18 cellular contexts compared by ENCODE assay signal in the genomic region with DNA sequence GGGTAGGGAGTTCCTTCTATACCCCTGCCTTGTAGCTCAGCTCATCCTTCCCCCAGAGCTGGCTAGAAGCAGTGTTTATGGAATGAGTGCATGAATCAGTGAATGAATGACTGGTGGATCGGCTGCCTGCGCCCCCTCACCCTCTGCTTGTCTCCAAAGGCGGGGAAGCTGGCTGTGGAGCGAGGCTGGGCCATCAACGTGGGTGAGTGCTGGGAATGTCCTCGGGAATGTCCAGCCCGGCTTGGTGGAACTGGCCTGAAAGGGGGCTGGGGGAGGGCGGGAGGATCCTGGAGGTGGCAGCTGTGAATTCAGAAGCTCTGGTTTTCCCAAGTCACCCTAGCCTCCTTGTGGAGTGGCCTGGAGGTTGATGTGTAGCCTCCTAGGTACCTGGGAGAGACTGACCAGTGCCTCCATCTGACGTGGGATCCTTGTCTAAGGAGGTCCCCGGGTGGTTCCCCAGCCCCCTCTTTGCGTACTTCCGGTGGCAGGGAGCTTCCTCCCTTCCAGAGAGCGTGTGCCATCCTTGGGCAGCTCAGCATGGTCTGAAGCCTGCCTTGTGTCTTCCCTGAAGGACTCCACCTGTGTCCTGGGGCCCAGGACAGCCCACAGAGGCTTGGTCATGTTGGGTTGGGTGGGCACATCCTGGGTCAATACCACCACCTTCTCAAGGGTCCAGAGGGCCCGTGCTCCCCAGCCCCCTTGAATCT. TPM values are rescaled to one million over a fixed set of nuclear protein-coding genes. Genes with fewer than 3 reads are reported as not detected.
"Had no signal": no experiment of that assay in that cellular context is flagged by ENCODE, and none has a peak within 500 bp of the region (broad histone marks: within the 10 kb centered on the region; RNA-seq: fewer than 3 reads in every experiment).

No MANE protein-coding gene starts in this region.

- H3K27ac ChIP-seq: cardiac muscle cell, epithelial cell of prostate, hepatocyte, neutrophil, parathyroid adenoma, suprapubic skin had no signal

- H3K4me2 ChIP-seq: hepatocyte, SK-N-SH had no signal

- H3K4me3 Mint-ChIP-seq: activated CD4-positive, alpha-beta T cell treated with anti-CD3 and anti-CD28 coated beads for 36 hours; stimulated activated naive CD8-positive, alpha-beta T cell treated with anti-CD3 and anti-CD28 coated beads, Interleukin-15, Interleukin-2, amounts not matched to agents 100 ng/mL and 50 ng/mL, for 24 hours; T-helper 2 cell treated with Interferon-gamma antibody and Interleukin-4, amounts not matched to agents 5 μg/mL and 100 μg/mL, for 36 hours had no signal

- DNase-seq: activated CD4-positive, alpha-beta T cell treated with anti-CD3 and anti-CD28 coated beads for 36 hours; activated CD4-positive, alpha-beta T cell treated with anti-CD3 and anti-CD28 coated beads, Interleukin-2, amount 50 U/mL, for 48 hours; activated gamma-delta T cell; foreskin fibroblast; naive B cell; SK-N-SH; trophoblast cell had no signal

- H3K27ac Mint-ChIP-seq: activated CD4-positive, alpha-beta T cell treated with anti-CD3 and anti-CD28 coated beads for 36 hours; stimulated activated naive CD8-positive, alpha-beta T cell treated with anti-CD3 and anti-CD28 coated beads, Interleukin-15, Interleukin-2, amounts not matched to agents 100 ng/mL and 50 ng/mL, for 24 hours; T-helper 2 cell treated with Interferon-gamma antibody and Interleukin-4, amounts not matched to agents 5 μg/mL and 100 μg/mL, for 36 hours had no signal

- ATAC-seq: activated CD4-positive, alpha-beta T cell treated with anti-CD3 and anti-CD28 coated beads for 36 hours; activated naive CD4-positive, alpha-beta T cell treated with anti-CD3 and anti-CD28 coated beads, Interleukin-2, amount 50 U/mL, for 72 hours; left lobe of liver had no signal

- H3K36me3 ChIP-seq: cardiac muscle cell, neutrophil had no signal

- H3K9ac ChIP-seq: parathyroid adenoma, SK-N-SH had no signal

- H3K4me1 Mint-ChIP-seq: activated CD4-positive, alpha-beta T cell treated with anti-CD3 and anti-CD28 coated beads for 36 hours had no signal

- H2AFZ ChIP-seq: hepatocyte, parathyroid adenoma had no signal

- H3K4me3 ChIP-seq: cardiac muscle cell, dorsolateral prefrontal cortex, hepatocyte, suprapubic skin had no signal

- H3K9me3 Mint-ChIP-seq: activated naive CD4-positive, alpha-beta T cell treated with anti-CD3 and anti-CD28 coated beads, Interleukin-2, amount 50 U/mL, for 72 hours; naive B cell; stimulated activated naive CD8-positive, alpha-beta T cell treated with anti-CD3 and anti-CD28 coated beads, Interleukin-15, Interleukin-2, amounts not matched to agents 100 ng/mL and 50 ng/mL, for 24 hours; T-helper 2 cell treated with Interferon-gamma antibody and Interleukin-4, amounts not matched to agents 5 μg/mL and 100 μg/mL, for 36 hours had no signal

- H3K36me3 Mint-ChIP-seq: activated naive CD4-positive, alpha-beta T cell treated with anti-CD3 and anti-CD28 coated beads, Interleukin-2, amount 50 U/mL, for 72 hours; naive B cell had no signal

- H3K9me3 ChIP-seq: neutrophil, SK-N-SH, suprapubic skin had no signal

- H3K27me3 Mint-ChIP-seq: activated CD4-positive, alpha-beta T cell treated with anti-CD3 and anti-CD28 coated beads for 36 hours; stimulated activated naive CD8-positive, alpha-beta T cell treated with anti-CD3 and anti-CD28 coated beads, Interleukin-15, Interleukin-2, amounts not matched to agents 100 ng/mL and 50 ng/mL, for 24 hours had no signal

- H3K27me3 ChIP-seq: cardiac muscle cell, dorsolateral prefrontal cortex, hepatocyte, neutrophil, suprapubic skin had no signal

RNA-seq across cellular contexts. Expression of a gene that starts 50.4 kb away (rescaled TPM):
- total RNA-seq: activated naive CD4-positive, alpha-beta T cell treated with anti-CD3 and anti-CD28 coated beads, Interleukin-2, amount 50 U/mL, for 72 hours had no signal
